8 cellular contexts compared by ENCODE assay signal in the genomic region with DNA sequence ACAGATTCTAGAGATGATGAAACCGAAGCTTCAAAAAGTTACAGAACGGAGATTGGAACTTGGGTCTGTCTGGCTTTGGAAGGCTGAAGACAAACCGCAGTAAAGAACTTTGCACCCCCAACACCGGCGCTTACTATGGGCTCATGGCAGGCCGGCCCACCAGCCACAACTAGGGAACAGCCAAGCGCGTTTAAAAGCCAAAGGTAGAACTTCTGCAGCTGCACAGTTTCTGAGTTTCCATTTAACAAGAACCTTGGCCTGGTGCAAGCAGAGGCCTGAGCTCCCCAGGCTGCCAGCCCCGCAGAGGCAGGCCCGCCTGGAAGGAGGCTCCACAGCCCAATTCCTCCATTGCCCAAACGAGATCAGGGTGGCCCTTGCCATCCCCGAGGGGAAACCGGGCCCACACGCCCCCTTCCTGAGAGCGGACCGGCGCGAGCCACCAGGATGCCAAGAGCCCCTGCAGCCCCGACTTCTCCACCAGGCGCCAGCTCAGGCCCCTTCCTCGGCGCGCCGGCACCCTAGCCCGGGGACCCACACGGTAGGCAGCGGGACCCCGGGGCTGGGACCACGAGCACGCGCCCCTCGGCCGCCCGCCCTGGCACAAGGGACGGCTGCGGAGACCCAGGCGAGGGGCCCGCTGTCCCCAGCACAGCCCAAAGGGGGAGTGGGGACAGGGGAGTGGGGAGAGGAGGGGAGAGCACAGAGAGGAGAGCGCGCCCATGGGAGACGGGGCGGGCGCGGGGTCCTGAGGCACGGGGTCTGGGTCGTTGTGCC. TPM values are rescaled to one million over a fixed set of nuclear protein-coding genes. Genes with fewer than 3 reads are reported as not detected.
DNase-seq lines count a peak whose midpoint lies in the region; ATAC-seq and TF ChIP-seq lines count a peak whose summit lies in the region.

No MANE protein-coding gene starts in this region.

- H3K9me3 ChIP-seq in SJSA1 (replicated peaks) = no peaks in the 10 kb centered on the region
- H3K9me3 ChIP-seq in lung (ENCODE audit: control insufficient read depth in 2 of 2, insufficient read depth in 1 of 2, low read length in 1 of 2) = no peaks in the 10 kb centered on the region

- H3K4me3 ChIP-seq in SJSA1 (peak overlapping the region; percentile 73), lung (peak overlapping the region; percentile 92)

- intact Hi-C loops in dendritic cell treated with granulocyte-macrophage colony-stimulating factor and Interleukin-4, amounts not matched to agents 40 ng/mL and 50 ng/mL, for 4 days (cut with micrococcal nuclease) = loop anchor here (5.0 kb wide), 1 partner anchor 120 kb away; the partner anchor contains the start of gene EIF3B

- H3K36me3 Mint-ChIP-seq in dendritic cell treated with granulocyte-macrophage colony-stimulating factor and Interleukin-4, amounts not matched to agents 40 ng/mL and 50 ng/mL, for 4 days (ENCODE audit: low read depth) = peaks cover 74% of the 10 kb centered on the region
- H3K36me3 Mint-ChIP-seq in type B pancreatic cell = peaks cover 6% of the 10 kb centered on the region

- H3K27me3 Mint-ChIP-seq in dendritic cell treated with granulocyte-macrophage colony-stimulating factor and Interleukin-4, amounts not matched to agents 40 ng/mL and 50 ng/mL, for 4 days = no peaks in the 10 kb centered on the region
- no peaks in the 10 kb centered on the region for H3K27me3 Mint-ChIP-seq in type B pancreatic cell

- H3K36me3 ChIP-seq in SJSA1 (peaks cover 68% of the 10 kb centered on the region), lung (ENCODE audit: control insufficient read depth in 2 of 2, insufficient read depth in 2 of 2, low read length in 2 of 2) (peaks cover 0 to 21% of the 10 kb centered on the region in 2 donors)

- WGBS in lung, 2 donors = 2 to 3% methylated on average over 29 to 46 of the region's 46 CpGs

- H3K9me3 Mint-ChIP-seq in dendritic cell treated with granulocyte-macrophage colony-stimulating factor and Interleukin-4, amounts not matched to agents 40 ng/mL and 50 ng/mL, for 4 days = no peaks in the 10 kb centered on the region
- H3K9me3 Mint-ChIP-seq in type B pancreatic cell = no peaks in the 10 kb centered on the region

- DNase-seq in stimulated activated CD4-positive, alpha-beta T cell treated with anti-CD3 and anti-CD28 coated beads, Interleukin-15, amount 100 ng/mL, for 24 hours = peak; percentile 46
- DNase-seq in stimulated activated CD4-positive, alpha-beta T cell treated with anti-CD3 and anti-CD28 coated beads, Interleukin-2, amount 100 ng/mL, for 48 hours = no peak
- DNase-seq in SJSA1 (ENCODE audit: low read depth in 1 of 2, low spot score in 2 of 2) = peak in 1 of 2 experiments; percentile 33
- DNase-seq in lung (ENCODE audit: low spot score) = no peak
- no peak for DNase-seq in type B pancreatic cell (ENCODE audit: extremely low spot score, unreplicated experiment)
- DNase-seq in NCI-H1930 (lab: John Stamatoyannopoulos, UW) = no peak

- ATAC-seq in HG03045 (IDR thresholded peaks at IDR 0.05; ENCODE audit: unreplicated experiment) (peak; percentile 24), lung (ENCODE audit: insufficient read depth, low FRiP score) (peak; percentile 31)

- peak overlapping the region; percentile 90 for H3K27ac Mint-ChIP-seq in dendritic cell treated with granulocyte-macrophage colony-stimulating factor and Interleukin-4, amounts not matched to agents 40 ng/mL and 50 ng/mL, for 4 days
- H3K27ac Mint-ChIP-seq in type B pancreatic cell = peak overlapping the region; percentile 69

- peaks cover 14% of the 10 kb centered on the region for H3K4me1 ChIP-seq in SJSA1 (replicated peaks)
- H3K4me1 ChIP-seq in lung (ENCODE audit: control insufficient read depth in 2 of 2, insufficient read depth in 2 of 2, low read length in 2 of 2) = peaks cover 2 to 5% of the 10 kb centered on the region in 2 donors

- H3K27me3 ChIP-seq in SJSA1 (replicated peaks) (no peaks in the 10 kb centered on the region), lung (ENCODE audit: control insufficient read depth, insufficient read depth) (no peaks in the 10 kb centered on the region)

- peak overlapping the region; percentile 88 for H3K4me3 Mint-ChIP-seq in dendritic cell treated with granulocyte-macrophage colony-stimulating factor and Interleukin-4, amounts not matched to agents 40 ng/mL and 50 ng/mL, for 4 days
- H3K4me3 Mint-ChIP-seq in type B pancreatic cell = peak overlapping the region; percentile 92

- peak overlapping the region; percentile 39 for H3K27ac ChIP-seq in SJSA1
- H3K27ac ChIP-seq in lung (ENCODE audit: low read depth in 1 of 2, low read length in 1 of 2) = peak overlapping the region; percentile 18 to 79

- no peak for TF ChIP-seq CTCF in lung (IDR thresholded peaks at IDR 0.05; ENCODE audit: control extremely low read depth, extremely low read depth)
- peak; percentile 51 for TF ChIP-seq CTCF in type B pancreatic cell (conservative IDR thresholded peaks at IDR 0.05)

- H3K4me1 Mint-ChIP-seq in dendritic cell treated with granulocyte-macrophage colony-stimulating factor and Interleukin-4, amounts not matched to agents 40 ng/mL and 50 ng/mL, for 4 days (ENCODE audit: low read depth) = peaks cover 58% of the 10 kb centered on the region
- H3K4me1 Mint-ChIP-seq in type B pancreatic cell (ENCODE audit: unreplicated experiment) = peaks cover 10% of the 10 kb centered on the region

RNA-seq across cellular contexts. Expression of gene MAD1L1, which starts 0.6 kb away (rescaled TPM):
- 44.0 and 114 TPM in 2 replicates for total RNA-seq in SJSA1 (2014; rRNA removed; shearing (Covaris generic))
- 10 to 100 TPM; 53.7 to 54.9 TPM for total RNA-seq in lung
- 10 to 100 TPM; 43.0 to 46.0 TPM for polyA plus RNA-seq in lung
- total RNA-seq in type B pancreatic cell (ENCODE audit: low replicate concordance) = 32.0 and 40.7 TPM in 2 replicates

RNA-seq across cellular contexts. Expression of gene MRM2, which starts 9.8 kb away (rescaled TPM):
- total RNA-seq in SJSA1 (2014; rRNA removed; shearing (Covaris generic)) = 25.0 and 31.6 TPM in 2 replicates
- total RNA-seq in lung (10 to 100 TPM; 18.7 to 24.7 TPM), type B pancreatic cell (ENCODE audit: low replicate concordance) (29.3 and 35.3 TPM in 2 replicates)
- polyA plus RNA-seq in lung = 10 to 100 TPM; 21.5 to 25.5 TPM

RNA-seq across cellular contexts. Expression of gene NUDT1, which starts 9.8 kb away (rescaled TPM):
- total RNA-seq in SJSA1 (2014; rRNA removed; shearing (Covaris generic)) = 50.7 and 86.5 TPM in 2 replicates
- total RNA-seq in lung (10 to 100 TPM in 1 of 2 donors, 1 to 10 TPM in 1; 9.3 to 16.1 TPM), type B pancreatic cell (ENCODE audit: low replicate concordance) (25.1 and 32.2 TPM in 2 replicates)
- polyA plus RNA-seq in lung = 10 to 100 TPM; 20.9 to 24.7 TPM
